ENCODE assay signal across 6 cellular contexts in genomic region chr7:135351070-135351469, GRCh38.
TF ChIP-seq lines count a peak whose summit lies in the region.

No MANE protein-coding gene starts in this region.

TF ChIP-seq in A549, 52 proteins besides CTCF, POLR2A, EP300 and RAD21:
- peak; percentile 63 to 76; a peak in 3 of 4 replicates for TF ChIP-seq CEBPB (IDR thresholded peaks at IDR 0.05)

TF ChIP-seq in IMR-90, 13 proteins besides CTCF, POLR2A, EP300 and RAD21:
- 0 out of 2 replicates have a peak, but pooled peaks have one; percentile 30 for TF ChIP-seq CEBPB (IDR thresholded peaks at IDR 0.05; ENCODE audit: low read depth, low read length)

TF ChIP-seq in Ishikawa, 13 proteins besides CTCF, POLR2A, EP300 and RAD21:
- peak; percentile 78 for TF ChIP-seq CEBPB (IDR thresholded peaks at IDR 0.05)

TF ChIP-seq in K562, 482 proteins besides CTCF, POLR2A, EP300 and RAD21:
- TF ChIP-seq CEBPB (tag; IDR thresholded peaks at IDR 0.05) (peak; percentile 95), CEBPG (CRISPR knock-in tag; IDR thresholded peaks at IDR 0.05) (peak; percentile 82), CEBPG (tag; conservative IDR thresholded peaks at IDR 0.05 in 1 of 2, IDR thresholded peaks at IDR 0.05 in 1 of 2) (peak; percentile 76 to 93)

TF ChIP-seq in H1, 55 proteins besides CTCF, POLR2A, EP300 and RAD21:
- peak; percentile 77; the same call in 1 of the 2 replicates for TF ChIP-seq CEBPB (IDR thresholded peaks at IDR 0.05; ENCODE audit: low read depth, low read length)

TF ChIP-seq in HepG2, 621 proteins besides CTCF, POLR2A, EP300 and RAD21:
- peak; percentile 33; the same call in 1 of the 2 replicates for TF ChIP-seq CEBPG (CRISPR knock-in tag; IDR thresholded peaks at IDR 0.05)
TF ChIP-seq in HepG2: peak in this region for 1; not testable (repeated sequence) for 620.
